ENCODE assay signal across 6 cellular contexts in genomic region chr1:61718996-61719663, GRCh38. TPM values are rescaled to one million over a fixed set of nuclear protein-coding genes. Genes with fewer than 3 reads are reported as not detected.
DNase-seq lines count a peak whose midpoint lies in the region; ATAC-seq, FAIRE-seq and TF ChIP-seq lines count a peak whose summit lies in the region.
"Not testable (repeated sequence)": the region's sequence is repeated elsewhere in the genome, so short reads cannot be mapped to it uniquely, and the experiment has no call there.

No MANE protein-coding gene starts in this region.

- DNase-seq in RWPE1 (ENCODE audit: low spot score); activated CD8-positive, alpha-beta T cell treated with anti-CD3 and anti-CD28 coated beads, Interleukin-2, amount 10 ng/mL, durations not matched to agents 7 days and 5 days; GM12878 (ENCODE audit: low read depth, low spot score); endothelial cell (ENCODE audit: low spot score); nephron progenitor cell; stimulated activated effector memory CD8-positive, alpha-beta T cell treated with anti-CD3 and anti-CD28 coated beads, Interleukin-12 subunit alpha, Interleukin-12 subunit beta, amount 100 ng/mL, for 72 hours (ENCODE audit: low spot score in 2 of 2): not testable (repeated sequence)

- intact Hi-C loops in GM12878 (cut with micrococcal nuclease; ENCODE audit: unreplicated experiment): not testable (repeated sequence)

- SMC1A ChIA-PET in GM12878 (lab: Charles Lee; ENCODE audit: uncharacterized antibody, unreplicated experiment): not testable (repeated sequence)

- H3K27me3 ChIP-seq in GM12878 (replicated peaks in 1 of 2; ENCODE audit: control insufficient read depth in 2 of 2, insufficient read depth in 2 of 2, low read length in 1 of 2): not testable (repeated sequence)

- RAD21 ChIA-PET in GM12878 (lab: Charles Lee; ENCODE audit: unreplicated experiment): not testable (repeated sequence)

- H3K4me1 Mint-ChIP-seq in activated CD8-positive, alpha-beta T cell treated with anti-CD3 and anti-CD28 coated beads, Interleukin-2, amount 10 ng/mL, durations not matched to agents 7 days and 5 days (ENCODE audit: low read depth): peaks cover 18% of the 10 kb centered on the region
- not testable (repeated sequence) for H3K4me1 Mint-ChIP-seq in endothelial cell (ENCODE audit: unreplicated experiment); nephron progenitor cell
- H3K4me1 Mint-ChIP-seq in stimulated activated effector memory CD8-positive, alpha-beta T cell treated with anti-CD3 and anti-CD28 coated beads, Interleukin-12 subunit alpha, Interleukin-12 subunit beta, amount 100 ng/mL, for 72 hours: peaks cover 14% of the 10 kb centered on the region

- H3K27me3 Mint-ChIP-seq in activated CD8-positive, alpha-beta T cell treated with anti-CD3 and anti-CD28 coated beads, Interleukin-2, amount 10 ng/mL, durations not matched to agents 7 days and 5 days (ENCODE audit: low read depth); endothelial cell (ENCODE audit: unreplicated experiment); nephron progenitor cell (ENCODE audit: low read depth, poor library complexity): not testable (repeated sequence)

- not testable (repeated sequence) for FAIRE-seq in GM12878 (lab: Jason Lieb, UNC)

- POLR2A ChIA-PET in RWPE1 (lab: Yijun Ruan, JAX; ENCODE audit: low non-redundant PET); activated CD8-positive, alpha-beta T cell treated with anti-CD3 and anti-CD28 coated beads, Interleukin-2, amount 10 ng/mL, durations not matched to agents 7 days and 5 days (lab: Charles Lee); GM12878 (lab: Charles Lee): not testable (repeated sequence)

- not testable (repeated sequence) for H2AFZ ChIP-seq in GM12878 (ENCODE audit: control insufficient read depth, low read depth, low read length)

- TF ChIP-seq EP300 in GM12878 (IDR thresholded peaks at IDR 0.05; ENCODE audit: borderline replicate concordance in 1 of 2, control insufficient read depth in 1 of 2, low read depth in 2 of 2, low read length in 2 of 2): not testable (repeated sequence)

- WGBS in GM12878 (ENCODE audit: insufficient coverage, insufficient replicate concordance, low lambda C conversion rate, missing lambda C conversion rate): 97% methylated on average over 8 of the region's 8 CpGs

- in situ Hi-C loops in GM12878 (cut with MboI): not testable (repeated sequence)

- H3K27ac Mint-ChIP-seq in activated CD8-positive, alpha-beta T cell treated with anti-CD3 and anti-CD28 coated beads, Interleukin-2, amount 10 ng/mL, durations not matched to agents 7 days and 5 days: peak overlapping the region; percentile 72
- H3K27ac Mint-ChIP-seq in endothelial cell (ENCODE audit: unreplicated experiment): peak overlapping the region; percentile 82
- H3K27ac Mint-ChIP-seq in nephron progenitor cell: peak overlapping the region; percentile 9
- peak overlapping the region; percentile 55 for H3K27ac Mint-ChIP-seq in stimulated activated effector memory CD8-positive, alpha-beta T cell treated with anti-CD3 and anti-CD28 coated beads, Interleukin-12 subunit alpha, Interleukin-12 subunit beta, amount 100 ng/mL, for 72 hours

- 0 out of 2 replicates have a peak overlapping the region, but pooled peaks have one; percentile 3 for H3K4me2 ChIP-seq in GM12878 (ENCODE audit: control insufficient read depth, insufficient read depth)

- H3K9me3 Mint-ChIP-seq in activated CD8-positive, alpha-beta T cell treated with anti-CD3 and anti-CD28 coated beads, Interleukin-2, amount 10 ng/mL, durations not matched to agents 7 days and 5 days (ENCODE audit: insufficient read depth); endothelial cell (ENCODE audit: unreplicated experiment); nephron progenitor cell; stimulated activated effector memory CD8-positive, alpha-beta T cell treated with anti-CD3 and anti-CD28 coated beads, Interleukin-12 subunit alpha, Interleukin-12 subunit beta, amount 100 ng/mL, for 72 hours: not testable (repeated sequence)

- not testable (repeated sequence) for H4K20me1 ChIP-seq in GM12878 (ENCODE audit: control insufficient read depth, insufficient read depth)

- not testable (repeated sequence) for H3K4me3 Mint-ChIP-seq in activated CD8-positive, alpha-beta T cell treated with anti-CD3 and anti-CD28 coated beads, Interleukin-2, amount 10 ng/mL, durations not matched to agents 7 days and 5 days; endothelial cell (ENCODE audit: unreplicated experiment); nephron progenitor cell; stimulated activated effector memory CD8-positive, alpha-beta T cell treated with anti-CD3 and anti-CD28 coated beads, Interleukin-12 subunit alpha, Interleukin-12 subunit beta, amount 100 ng/mL, for 72 hours

- not testable (repeated sequence) for H3K9ac ChIP-seq in GM12878 (ENCODE audit: control insufficient read depth, insufficient read depth, low read length)

- H3K36me3 ChIP-seq in GM12878 (ENCODE audit: control insufficient read depth in 2 of 2, insufficient read depth in 2 of 2, low read length in 1 of 2): not testable (repeated sequence)

- H3K36me3 Mint-ChIP-seq in activated CD8-positive, alpha-beta T cell treated with anti-CD3 and anti-CD28 coated beads, Interleukin-2, amount 10 ng/mL, durations not matched to agents 7 days and 5 days (ENCODE audit: low read depth): peaks cover 39% of the 10 kb centered on the region
- not testable (repeated sequence) for H3K36me3 Mint-ChIP-seq in endothelial cell (ENCODE audit: low read depth, unreplicated experiment)
- H3K36me3 Mint-ChIP-seq in nephron progenitor cell (ENCODE audit: low read depth): peaks cover 38% of the 10 kb centered on the region
- H3K36me3 Mint-ChIP-seq in stimulated activated effector memory CD8-positive, alpha-beta T cell treated with anti-CD3 and anti-CD28 coated beads, Interleukin-12 subunit alpha, Interleukin-12 subunit beta, amount 100 ng/mL, for 72 hours: peaks cover 75% of the 10 kb centered on the region

- H3K79me2 ChIP-seq in GM12878 (ENCODE audit: control insufficient read depth, insufficient read depth, low read length): peaks cover 14% of the 10 kb centered on the region

- BruUV-seq in GM12878 (replicated peaks; lab: Mats Ljungman, UMichigan): not testable (repeated sequence)

- H3K9me3 ChIP-seq in GM12878 (replicated peaks; ENCODE audit: control insufficient read depth, insufficient read depth, low read length): not testable (repeated sequence)

- not testable (repeated sequence) for TF ChIP-seq RAD21 in GM12878 (IDR thresholded peaks at IDR 0.05; ENCODE audit: insufficient read depth, low read depth, low read length)

- not testable (repeated sequence) for ATAC-seq in activated CD8-positive, alpha-beta T cell treated with anti-CD3 and anti-CD28 coated beads, Interleukin-2, amount 10 ng/mL, durations not matched to agents 7 days and 5 days; GM12878; stimulated activated effector memory CD8-positive, alpha-beta T cell treated with anti-CD3 and anti-CD28 coated beads, Interleukin-12 subunit alpha, Interleukin-12 subunit beta, amount 100 ng/mL, for 72 hours

- TF ChIP-seq POLR2A in GM12878 (IDR thresholded peaks at IDR 0.05; ENCODE audit: low read depth, low read length): not testable (repeated sequence)

- TF ChIP-seq CTCF in RWPE1 (conservative IDR thresholded peaks at IDR 0.05; ENCODE audit: low read depth); GM12878 (IDR thresholded peaks at IDR 0.05 in 2 of 3, conservative IDR thresholded peaks at IDR 0.05 in 1 of 3; ENCODE audit: control insufficient read depth in 2 of 3, extremely low read depth in 1 of 3, insufficient read depth in 1 of 3, low read depth in 3 of 3, low read length in 3 of 3); endothelial cell (IDR thresholded peaks at IDR 0.05; ENCODE audit: unreplicated experiment); nephron progenitor cell (IDR thresholded peaks at IDR 0.05): not testable (repeated sequence)

- H3K4me1 ChIP-seq in GM12878 (ENCODE audit: control insufficient read depth, insufficient read depth, low read length): not testable (repeated sequence)

- CTCF ChIA-PET in RWPE1 (lab: Yijun Ruan, JAX): interaction anchor here (0.6 kb wide), 1 partner anchor 455 kb away, joined by 4 read pairs; no protein-coding TSS in a partner anchor
- CTCF ChIA-PET in activated CD8-positive, alpha-beta T cell treated with anti-CD3 and anti-CD28 coated beads, Interleukin-2, amount 10 ng/mL, durations not matched to agents 7 days and 5 days (lab: Charles Lee); GM12878 (lab: Yijun Ruan, JAX): not testable (repeated sequence)

- not testable (repeated sequence) for H3K4me3 ChIP-seq in GM12878

- peak overlapping the region; percentile 42 for H3K27ac ChIP-seq in RWPE1
- not testable (repeated sequence) for H3K27ac ChIP-seq in GM12878 (ENCODE audit: control insufficient read depth, insufficient read depth)

RNA-seq across cellular contexts. Expression of gene TM2D1, which starts 5.8 kb away (rescaled TPM):
- 10 to 100 TPM; 25.8 to 28.5 TPM for total RNA-seq in activated CD8-positive, alpha-beta T cell treated with anti-CD3 and anti-CD28 coated beads, Interleukin-2, amount 10 ng/mL, durations not matched to agents 7 days and 5 days
- 97.7 and 103 TPM in 2 replicates for total RNA-seq in GM12878 (2013; cell fraction: nucleolus; rRNA removed)
- total RNA-seq in GM12878 (2014; rRNA removed) (31.4 and 35.5 TPM in 2 replicates), GM12878 (2014; rRNA removed; fragmentation: Illumina TruSeq; extraction: Trizol) (32.0 and 33.9 TPM in 2 replicates), GM12878 (2021) (15.4 and 21.0 TPM in 2 replicates), endothelial cell (ENCODE audit: unreplicated experiment) (23.1 TPM)
- polyA plus RNA-seq in GM12878 (2011; ENCODE audit: low read depth): 16.7 TPM
- polyA plus RNA-seq in GM12878 (2011; rRNA removed) (45.1 and 70.3 TPM in 2 replicates), GM12878 (2014; fragmentation: Illumina TruSeq; extraction: Trizol) (21.8 and 23.3 TPM in 2 replicates), GM12878 (2014; fragmentation: Nextera tagmentation; extraction: Ambion mirVana) (10 to 100 TPM; 32.0 to 37.9 TPM), GM12878 (2014; rRNA removed) (39.2 and 46.6 TPM in 2 replicates), GM12878 (2016; fragmentation: Nextera tagmentation; extraction: Ambion mirVana) (10 to 100 TPM; 44.3 to 44.6 TPM)
- polyA plus RNA-seq in GM12878 (2011; cell fraction: cytosol; rRNA removed): 22.1 and 24.5 TPM in 2 replicates
- polyA plus RNA-seq in GM12878 (2011; cell fraction: nucleus; rRNA removed): 24.2 and 32.2 TPM in 2 replicates
- polyA plus RNA-seq in GM12878 (2012): 27.5 and 33.9 TPM in 2 replicates
- polyA minus RNA-seq in GM12878 (2011; rRNA and poly(A)+ RNA removed): 19.2 and 20.3 TPM in 2 replicates
- polyA minus RNA-seq in GM12878 (2011; cell fraction: cytosol; rRNA and poly(A)+ RNA removed): 7.4 and 16.3 TPM in 2 replicates
- 28.2 and 38.4 TPM in 2 replicates for polyA minus RNA-seq in GM12878 (2011; cell fraction: nucleus; rRNA and poly(A)+ RNA removed)

RNA-seq across cellular contexts. Expression of gene PATJ, which starts 23.1 kb away (rescaled TPM):
- 10 to 100 TPM in 1 of 2 experiments, 1 to 10 TPM in 1; 8.8 to 10.9 TPM for total RNA-seq in activated CD8-positive, alpha-beta T cell treated with anti-CD3 and anti-CD28 coated beads, Interleukin-2, amount 10 ng/mL, durations not matched to agents 7 days and 5 days
- total RNA-seq in GM12878 (2013; cell fraction: nucleolus; rRNA removed): 84.0 and 89.2 TPM in 2 replicates
- total RNA-seq in GM12878 (2014; rRNA removed) (8.8 and 10.1 TPM in 2 replicates), GM12878 (2014; rRNA removed; fragmentation: Illumina TruSeq; extraction: Trizol) (13.9 and 15.8 TPM in 2 replicates), GM12878 (2021) (11.4 and 13.6 TPM in 2 replicates), endothelial cell (ENCODE audit: unreplicated experiment) (13.9 TPM)
- 3.6 TPM for polyA plus RNA-seq in GM12878 (2011; ENCODE audit: low read depth)
- polyA plus RNA-seq in GM12878 (2011; rRNA removed) (6.6 and 8.8 TPM in 2 replicates), GM12878 (2014; fragmentation: Illumina TruSeq; extraction: Trizol) (6.7 and 7.4 TPM in 2 replicates), GM12878 (2014; fragmentation: Nextera tagmentation; extraction: Ambion mirVana) (1 to 10 TPM; 2.8 to 4.5 TPM), GM12878 (2014; rRNA removed) (4.9 and 6.3 TPM in 2 replicates), GM12878 (2016; fragmentation: Nextera tagmentation; extraction: Ambion mirVana) (1 to 10 TPM; 6.3 to 7.1 TPM)
- polyA plus RNA-seq in GM12878 (2011; cell fraction: cytosol; rRNA removed): 2.8 and 3.1 TPM in 2 replicates
- polyA plus RNA-seq in GM12878 (2011; cell fraction: nucleus; rRNA removed): 6.5 and 6.9 TPM in 2 replicates
- 4.0 and 5.0 TPM in 2 replicates for polyA plus RNA-seq in GM12878 (2012)
- polyA minus RNA-seq in GM12878 (2011; rRNA and poly(A)+ RNA removed): 23.2 and 24.2 TPM in 2 replicates
- 5.5 and 8.3 TPM in 2 replicates for polyA minus RNA-seq in GM12878 (2011; cell fraction: cytosol; rRNA and poly(A)+ RNA removed)
- polyA minus RNA-seq in GM12878 (2011; cell fraction: nucleus; rRNA and poly(A)+ RNA removed): 25.3 and 26.2 TPM in 2 replicates

Comparison
In these comparisons a context has a peak if more than half of its experiments do, and no peak if none do; other contexts are left out.
1. H3K27ac Mint-ChIP-seq: peak in every context shown above with its lines; median percentile 82 in endothelial cell; 72 in activated CD8-positive, alpha-beta T cell treated with anti-CD3 and anti-CD28 coated beads, Interleukin-2, amount 10 ng/mL, durations not matched to agents 7 days and 5 days; 55 in stimulated activated effector memory CD8-positive, alpha-beta T cell treated with anti-CD3 and anti-CD28 coated beads, Interleukin-12 subunit alpha, Interleukin-12 subunit beta, amount 100 ng/mL, for 72 hours; 9 in nephron progenitor cell.